Comparison of ENCODE assay signal across 8 cellular contexts in genomic region chr4:176319237-176319703, GRCh38. TPM values are rescaled to one million over a fixed set of nuclear protein-coding genes. Genes with fewer than 3 reads are reported as not detected.
DNase-seq lines count a peak whose midpoint lies in the region; ATAC-seq and TF ChIP-seq lines count a peak whose summit lies in the region.

No MANE protein-coding gene starts in this region.

- H2AFZ ChIP-seq in PC-9 (peak overlapping the region; percentile 98), osteoblast (ENCODE audit: low read length) (peak overlapping the region; percentile 95)

- peak overlapping the region; percentile 95 for H3K4me3 ChIP-seq in PC-9
- peak overlapping the region; percentile 85 to 98 (median 94) for H3K4me3 ChIP-seq in esophagus muscularis mucosa
- H3K4me3 ChIP-seq in osteoblast (ENCODE audit: insufficient read depth, low read length), result peak overlapping the region; percentile 91

- no peak for TF ChIP-seq EP300 in esophagus muscularis mucosa (IDR thresholded peaks at IDR 0.05)

- ATAC-seq in HG02973 (IDR thresholded peaks at IDR 0.05; ENCODE audit: unreplicated experiment), result no peak

- no peaks in the 10 kb centered on the region for H3K9me2 ChIP-seq in PC-9 (ENCODE audit: insufficient read depth)

- H3K9me3 ChIP-seq in ES-I3 (ENCODE audit: control insufficient read depth, insufficient read depth, low read length) (no peaks in the 10 kb centered on the region), PC-9 (ENCODE audit: insufficient read depth, low read depth) (no peaks in the 10 kb centered on the region), esophagus muscularis mucosa (no peaks in the 10 kb centered on the region), osteoblast (ENCODE audit: low read depth, low read length) (no peaks in the 10 kb centered on the region)

- H3K4me2 ChIP-seq in PC-9 (peak overlapping the region; percentile 97), osteoblast (ENCODE audit: insufficient read depth, low read length) (peak overlapping the region; percentile 86)

- no peaks in the 10 kb centered on the region; the same call in 1 of the 2 replicates for H3F3A ChIP-seq in PC-9 (ENCODE audit: insufficient read depth, low read depth)

- peaks cover under 1% of the 10 kb centered on the region; the same call in 1 of the 2 replicates for H4K20me1 ChIP-seq in PC-9 (ENCODE audit: insufficient read depth)
- H4K20me1 ChIP-seq in osteoblast (ENCODE audit: insufficient read depth, low read length), result no peaks in the 10 kb centered on the region

- H3K27me3 ChIP-seq in PC-9 (ENCODE audit: insufficient read depth, low read depth) (no peaks in the 10 kb centered on the region), esophagus muscularis mucosa (no peaks in the 10 kb centered on the region), osteoblast (ENCODE audit: insufficient read depth, low read length) (no peaks in the 10 kb centered on the region)

- peak overlapping the region; percentile 46; the same call in 1 of the 2 replicates for H3K27ac ChIP-seq in PC-9
- peak overlapping the region; percentile 96 to 100 (median 98) for H3K27ac ChIP-seq in esophagus muscularis mucosa (replicated peaks in 1 of 4)
- peak overlapping the region; percentile 93 for H3K27ac ChIP-seq in osteoblast (ENCODE audit: low read depth, low read length)

- DNase-seq in PC-9 (no peak), esophagus muscularis mucosa (ENCODE audit: extremely low spot score) (no peak), osteoblast (ENCODE audit: insufficient read length, low spot score, missing footprints) (peak; percentile 87), superior temporal gyrus (ENCODE audit: extremely low spot score) (no peak), SIG-M5 treated with dmso at 0.1 percent for 504 hours (lab: John Stamatoyannopoulos, UW; ENCODE audit: unreplicated experiment) (no peak)
- no peak for DNase-seq in stimulated activated CD4-positive, alpha-beta T cell treated with anti-CD3 and anti-CD28 coated beads, Interleukin-4, amount 100 ng/mL, for 24 hours

- CTCF ChIA-PET in PC-9 (lab: Charles Lee), result interaction anchor here (0.6 kb wide), 1 partner anchor 386 kb away, joined by 3 read pairs; no protein-coding TSS in a partner anchor

- TSS peak; percentile 74 for BruUV-seq in PC-9 (replicated peaks; lab: Mats Ljungman, UMichigan)

- H3K36me3 ChIP-seq in ES-I3 (ENCODE audit: insufficient read depth, low read length), result no peaks in the 10 kb centered on the region
- no peaks in the 10 kb centered on the region for H3K36me3 ChIP-seq in PC-9 (ENCODE audit: low read depth)
- H3K36me3 ChIP-seq in esophagus muscularis mucosa, result no peaks in the 10 kb centered on the region
- peaks cover 2% of the 10 kb centered on the region for H3K36me3 ChIP-seq in osteoblast (ENCODE audit: insufficient read depth, low read length)

- POLR2A ChIA-PET in PC-9 (lab: Charles Lee; ENCODE audit: unreplicated experiment), result interaction anchor here (0.7 kb wide), 1 partner anchor 990 kb away, joined by 10 read pairs; no protein-coding TSS in a partner anchor

- TF ChIP-seq POLR2A in esophagus muscularis mucosa (IDR thresholded peaks at IDR 0.05; ENCODE audit: low read depth), result no peak

- TF ChIP-seq CTCF in PC-9 (conservative IDR thresholded peaks at IDR 0.05) (no peak), esophagus muscularis mucosa (IDR thresholded peaks at IDR 0.05) (no peak), osteoblast (IDR thresholded peaks at IDR 0.05; ENCODE audit: extremely low read depth, low read depth, low read length) (no peak)

- 0% methylated on average over 11 of the region's 11 CpGs for WGBS in esophagus muscularis mucosa

- no peaks in the 10 kb centered on the region; the same call in 1 of the 2 replicates for H3K4me1 ChIP-seq in ES-I3 (ENCODE audit: insufficient read depth, low read length)
- H3K4me1 ChIP-seq in PC-9 (replicated peaks; ENCODE audit: insufficient read depth), result peaks cover 18% of the 10 kb centered on the region
- peaks cover 24 to 40% (median 38%) of the 10 kb centered on the region in 4 donors for H3K4me1 ChIP-seq in esophagus muscularis mucosa
- H3K4me1 ChIP-seq in osteoblast (ENCODE audit: insufficient read depth, low read length), result peaks cover 16% of the 10 kb centered on the region

- intact Hi-C loops in PC-9 (cut with micrococcal nuclease; ENCODE audit: unreplicated experiment), result loop anchor here (1.0 kb wide), 2 partner anchors 49 to 124 kb away; partner anchors contain the start of gene SPATA4
- intact Hi-C loops in esophagus muscularis mucosa (cut with DNase I), result loop anchor here (2.0 kb wide), 1 partner anchor 122 kb away; no protein-coding TSS in a partner anchor

- peak overlapping the region; percentile 90 for H3K9ac ChIP-seq in ES-I3 (ENCODE audit: low read depth, low read length)

- peaks cover 40% of the 10 kb centered on the region for H3K79me2 ChIP-seq in PC-9 (ENCODE audit: low read depth)
- peaks cover 44% of the 10 kb centered on the region for H3K79me2 ChIP-seq in osteoblast (ENCODE audit: insufficient read depth, low read length)

RNA-seq across cellular contexts. Expression of gene SPCS3, which starts 0.5 kb away (rescaled TPM):
- total RNA-seq in PC-9 (2021), result 107 TPM in 2 replicates
- total RNA-seq in esophagus muscularis mucosa, result 10 to 100 TPM; 35.5 to 48.4 (median 46.0) TPM
- 113 and 115 TPM in 2 replicates for total RNA-seq in osteoblast

RNA-seq across cellular contexts. Expression of gene ASB5, which starts 50.2 kb away (rescaled TPM):
- total RNA-seq in PC-9 (2021), result not detected in 2 replicates
- 10 to 100 TPM; 13.1 to 37.8 (median 27.0) TPM for total RNA-seq in esophagus muscularis mucosa
- 0.29 and 1.1 TPM in 2 replicates for total RNA-seq in osteoblast

Comparison
In these comparisons a context has a peak if more than half of its experiments do, and no peak if none do; other contexts are left out.
1. H3K27ac ChIP-seq: peak in every context shown above with its lines; median percentile 98 in esophagus muscularis mucosa; 93 in osteoblast; 46 in PC-9.